In the genomic region with DNA sequence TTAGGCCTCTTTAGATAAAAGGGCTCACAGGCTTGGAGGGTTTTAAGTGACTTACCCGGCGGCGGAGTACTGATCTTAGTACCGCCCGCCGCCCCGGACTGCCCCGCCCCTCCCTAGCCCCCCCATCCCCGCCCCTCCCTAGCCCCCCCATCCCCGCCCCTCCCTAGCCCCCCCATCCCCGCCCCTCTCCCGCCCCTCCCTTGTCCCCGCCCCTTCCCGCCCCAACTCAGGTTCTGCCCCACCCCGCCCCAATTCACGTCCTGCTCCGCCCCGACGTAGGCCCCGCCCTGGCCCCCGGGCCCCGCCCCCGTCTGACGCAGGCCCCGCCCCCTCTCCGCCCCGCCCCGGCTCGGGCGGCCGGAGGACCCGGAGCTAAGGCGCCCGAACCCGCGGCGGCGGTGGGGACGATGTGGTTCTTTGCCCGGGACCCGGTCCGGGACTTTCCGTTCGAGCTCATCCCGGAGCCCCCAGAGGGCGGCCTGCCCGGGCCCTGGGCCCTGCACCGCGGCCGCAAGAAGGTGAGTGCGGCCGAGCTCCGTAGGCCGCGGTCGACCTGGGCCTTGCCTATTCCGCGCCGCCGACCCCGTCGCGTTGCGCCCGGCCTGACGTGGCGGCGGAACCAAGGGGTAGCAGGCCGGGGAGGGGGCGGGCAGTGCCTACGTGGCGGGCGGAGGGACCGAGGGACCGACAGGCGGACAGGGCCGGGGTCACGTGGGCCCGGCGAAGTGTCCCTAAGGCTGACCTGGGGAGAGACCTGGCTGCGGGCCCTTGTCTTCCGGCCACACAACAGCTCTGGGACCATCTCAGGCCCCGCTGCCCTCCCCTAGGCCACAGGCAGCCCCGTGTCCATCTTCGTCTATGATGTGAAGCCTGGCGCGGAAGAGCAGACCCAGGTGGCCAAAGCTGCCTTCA, we compare ENCODE assay signal across 8 cellular contexts. TPM values are rescaled to one million over a fixed set of nuclear protein-coding genes. Genes with fewer than 3 reads are reported as not detected.
A peak's percentile ranks its signal among the peaks of the same experiment; 100 is the strongest.
DNase-seq lines count a peak whose midpoint lies in the region; ATAC-seq and TF ChIP-seq lines count a peak whose summit lies in the region.

Gene SCYL1 (plus strand): TSS at position 337 of the 912 bp plus-strand sequence. CDS start 71 bp downstream, at position 408.

- DNase-seq in BE2C (peak; percentile 70), T-helper 17 cell (peak; percentile 75 to 83 (median 80)), amniotic stem cell (lab: John Stamatoyannopoulos, UW) (peak; percentile 65), left ventricle myocardium inferior (peak; percentile 82), psoas muscle (peak; percentile 81 to 90), ureter (ENCODE audit: low spot score) (peak; percentile 86)

- H3K4me3 Mint-ChIP-seq in T-helper 17 cell, result peak within 1 kb of the TSS; percentile 91

- H3K27me3 Mint-ChIP-seq in T-helper 17 cell, result no peaks in the 10 kb centered on the region

- 1% methylated on average over 43 to 85 of the region's 87 CpGs for WGBS in psoas muscle, 3 donors

- H3K4me1 Mint-ChIP-seq in T-helper 17 cell, result peaks cover 44% of the 10 kb centered on the region

- H3K36me3 Mint-ChIP-seq in T-helper 17 cell (ENCODE audit: low read depth), result no peaks in the 10 kb centered on the region

- H3K4me1 ChIP-seq in BE2C, result no peaks in the 10 kb centered on the region
- peaks cover 30% of the 10 kb centered on the region for H3K4me1 ChIP-seq in left ventricle myocardium inferior
- H3K4me1 ChIP-seq in psoas muscle, result peaks cover 17% of the 10 kb centered on the region

- H3K27ac Mint-ChIP-seq in T-helper 17 cell, result peak within 1 kb of the TSS; percentile 91

- H3K9me3 ChIP-seq in BE2C (no peaks in the 10 kb centered on the region), T-helper 17 cell (ENCODE audit: control insufficient read depth, low read length, poor library complexity, severe bottlenecking) (no peaks in the 10 kb centered on the region), left ventricle myocardium inferior (replicated peaks) (no peaks in the 10 kb centered on the region), psoas muscle (no peaks in the 10 kb centered on the region)

- intact Hi-C loops in left ventricle myocardium inferior (cut with micrococcal nuclease), result no loop called here
- intact Hi-C loops in psoas muscle (cut with DNase I), result loop anchor here in 1 of 2 donors (5.0 kb wide), 1 partner anchor 168 kb away; no protein-coding TSS in a partner anchor

- no peak for TF ChIP-seq CTCF in BE2C (IDR thresholded peaks at IDR 0.05; ENCODE audit: low read depth, low read length)
- TF ChIP-seq CTCF in left ventricle myocardium inferior (IDR thresholded peaks at IDR 0.05; ENCODE audit: borderline replicate concordance), result no peak
- TF ChIP-seq CTCF in psoas muscle (IDR thresholded peaks at IDR 0.05), result no peak

- H3K27me3 ChIP-seq in BE2C, result no peaks in the 10 kb centered on the region
- no peaks in the 10 kb centered on the region for H3K27me3 ChIP-seq in left ventricle myocardium inferior (ENCODE audit: low read depth)
- no peaks in the 10 kb centered on the region for H3K27me3 ChIP-seq in psoas muscle (ENCODE audit: insufficient read depth in 3 of 3, low read length in 2 of 3)

- peak within 1 kb of the TSS; percentile 69 for H3K4me3 ChIP-seq in BE2C (ENCODE audit: low read depth, low read length)
- peak within 1 kb of the TSS; percentile 100 for H3K4me3 ChIP-seq in left ventricle myocardium inferior
- peak within 1 kb of the TSS; percentile 100 for H3K4me3 ChIP-seq in psoas muscle

- H3K36me3 ChIP-seq in BE2C (no peaks in the 10 kb centered on the region), left ventricle myocardium inferior (peaks cover 36% of the 10 kb centered on the region), psoas muscle (ENCODE audit: insufficient read depth in 1 of 2, low read depth in 1 of 2) (peaks cover 0 to 39% of the 10 kb centered on the region in 2 donors)

- H3K27ac ChIP-seq in left ventricle myocardium inferior (replicated peaks), result peak within 1 kb of the TSS; percentile 95
- H3K27ac ChIP-seq in psoas muscle, result peak within 1 kb of the TSS; percentile 98

- ATAC-seq in GM19324 (IDR thresholded peaks at IDR 0.05; ENCODE audit: low FRiP score, unreplicated experiment) (peak; percentile 63), T-helper 17 cell (peak; percentile 88), psoas muscle (peak; percentile 91 to 97 (median 94))

- TF ChIP-seq RAD21 in Ishikawa (IDR thresholded peaks at IDR 0.05; ENCODE audit: low read depth), result no peak

- TF ChIP-seq EP300 in Ishikawa (IDR thresholded peaks at IDR 0.05; ENCODE audit: borderline replicate concordance), result no peak

TF ChIP-seq in Ishikawa, 13 proteins besides CTCF, POLR2A, EP300 and RAD21:
- no peak for TF ChIP-seq TEAD4 (IDR thresholded peaks at IDR 0.05)
- TF ChIP-seq, protein P1, sequence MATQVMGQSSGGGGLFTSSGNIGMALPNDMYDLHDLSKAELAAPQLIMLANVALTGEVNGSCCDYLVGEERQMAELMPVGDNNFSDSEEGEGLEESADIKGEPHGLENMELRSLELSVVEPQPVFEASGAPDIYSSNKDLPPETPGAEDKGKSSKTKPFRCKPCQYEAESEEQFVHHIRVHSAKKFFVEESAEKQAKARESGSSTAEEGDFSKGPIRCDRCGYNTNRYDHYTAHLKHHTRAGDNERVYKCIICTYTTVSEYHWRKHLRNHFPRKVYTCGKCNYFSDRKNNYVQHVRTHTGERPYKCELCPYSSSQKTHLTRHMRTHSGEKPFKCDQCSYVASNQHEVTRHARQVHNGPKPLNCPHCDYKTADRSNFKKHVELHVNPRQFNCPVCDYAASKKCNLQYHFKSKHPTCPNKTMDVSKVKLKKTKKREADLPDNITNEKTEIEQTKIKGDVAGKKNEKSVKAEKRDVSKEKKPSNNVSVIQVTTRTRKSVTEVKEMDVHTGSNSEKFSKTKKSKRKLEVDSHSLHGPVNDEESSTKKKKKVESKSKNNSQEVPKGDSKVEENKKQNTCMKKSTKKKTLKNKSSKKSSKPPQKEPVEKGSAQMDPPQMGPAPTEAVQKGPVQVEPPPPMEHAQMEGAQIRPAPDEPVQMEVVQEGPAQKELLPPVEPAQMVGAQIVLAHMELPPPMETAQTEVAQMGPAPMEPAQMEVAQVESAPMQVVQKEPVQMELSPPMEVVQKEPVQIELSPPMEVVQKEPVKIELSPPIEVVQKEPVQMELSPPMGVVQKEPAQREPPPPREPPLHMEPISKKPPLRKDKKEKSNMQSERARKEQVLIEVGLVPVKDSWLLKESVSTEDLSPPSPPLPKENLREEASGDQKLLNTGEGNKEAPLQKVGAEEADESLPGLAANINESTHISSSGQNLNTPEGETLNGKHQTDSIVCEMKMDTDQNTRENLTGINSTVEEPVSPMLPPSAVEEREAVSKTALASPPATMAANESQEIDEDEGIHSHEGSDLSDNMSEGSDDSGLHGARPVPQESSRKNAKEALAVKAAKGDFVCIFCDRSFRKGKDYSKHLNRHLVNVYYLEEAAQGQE (IDR thresholded peaks at IDR 0.05; ENCODE audit: low read depth), result no peak
- 0 out of 2 replicates have a peak, but pooled peaks have one; percentile 44 for TF ChIP-seq ZBTB7A (IDR thresholded peaks at IDR 0.05; ENCODE audit: low read depth)
- no peak for TF ChIP-seq CREB1 (IDR thresholded peaks at IDR 0.05; ENCODE audit: low read depth)
- no peak for TF ChIP-seq TCF12 (IDR thresholded peaks at IDR 0.05; ENCODE audit: low read depth)
- peak; percentile 46; the same call in 1 of the 2 replicates for TF ChIP-seq YY1 (IDR thresholded peaks at IDR 0.05; ENCODE audit: low read depth)
- TF ChIP-seq USF1 (IDR thresholded peaks at IDR 0.05), result peak; percentile 93
- no peak for TF ChIP-seq CEBPB (IDR thresholded peaks at IDR 0.05)
- no peak for TF ChIP-seq EGR1 (IDR thresholded peaks at IDR 0.05)
- TF ChIP-seq NFIC (IDR thresholded peaks at IDR 0.05), result no peak
- TF ChIP-seq, protein P2, sequence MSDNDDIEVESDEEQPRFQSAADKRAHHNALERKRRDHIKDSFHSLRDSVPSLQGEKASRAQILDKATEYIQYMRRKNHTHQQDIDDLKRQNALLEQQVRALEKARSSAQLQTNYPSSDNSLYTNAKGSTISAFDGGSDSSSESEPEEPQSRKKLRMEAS (IDR thresholded peaks at IDR 0.05), result peak; percentile 35; the same call in 1 of the 2 replicates
- TF ChIP-seq TAF1 (IDR thresholded peaks at IDR 0.05; ENCODE audit: low read depth), result peak; percentile 68
- TF ChIP-seq FOXM1 (IDR thresholded peaks at IDR 0.05; ENCODE audit: borderline replicate concordance, low read depth), result no peak

RNA-seq across cellular contexts. Expression of gene SCYL1, which starts in this region (rescaled TPM):
- 66.9 TPM for polyA plus RNA-seq in BE2C (2012; ENCODE audit: insufficient read depth, insufficient read length, low read depth)
- total RNA-seq in T-helper 17 cell, result 10 to 100 TPM; 56.6 to 61.7 TPM
- total RNA-seq in left ventricle myocardium inferior, result 60.2 TPM
- total RNA-seq in psoas muscle, result 100 to 1,000 TPM in 1 of 4 donors, 10 to 100 TPM in 3; 77.8 to 106 (median 92.6) TPM
- 10 to 100 TPM; 66.9 to 87.4 (median 79.4) TPM for polyA plus RNA-seq in psoas muscle
- total RNA-seq in ureter, result 62.9 TPM

Comparison
In these comparisons a context has a peak if more than half of its experiments do, and no peak if none do; other contexts are left out.
1. Peak in every context shown above with its lines: DNase-seq, ATAC-seq, H3K4me3 ChIP-seq and H3K27ac ChIP-seq.